In the genomic region with DNA sequence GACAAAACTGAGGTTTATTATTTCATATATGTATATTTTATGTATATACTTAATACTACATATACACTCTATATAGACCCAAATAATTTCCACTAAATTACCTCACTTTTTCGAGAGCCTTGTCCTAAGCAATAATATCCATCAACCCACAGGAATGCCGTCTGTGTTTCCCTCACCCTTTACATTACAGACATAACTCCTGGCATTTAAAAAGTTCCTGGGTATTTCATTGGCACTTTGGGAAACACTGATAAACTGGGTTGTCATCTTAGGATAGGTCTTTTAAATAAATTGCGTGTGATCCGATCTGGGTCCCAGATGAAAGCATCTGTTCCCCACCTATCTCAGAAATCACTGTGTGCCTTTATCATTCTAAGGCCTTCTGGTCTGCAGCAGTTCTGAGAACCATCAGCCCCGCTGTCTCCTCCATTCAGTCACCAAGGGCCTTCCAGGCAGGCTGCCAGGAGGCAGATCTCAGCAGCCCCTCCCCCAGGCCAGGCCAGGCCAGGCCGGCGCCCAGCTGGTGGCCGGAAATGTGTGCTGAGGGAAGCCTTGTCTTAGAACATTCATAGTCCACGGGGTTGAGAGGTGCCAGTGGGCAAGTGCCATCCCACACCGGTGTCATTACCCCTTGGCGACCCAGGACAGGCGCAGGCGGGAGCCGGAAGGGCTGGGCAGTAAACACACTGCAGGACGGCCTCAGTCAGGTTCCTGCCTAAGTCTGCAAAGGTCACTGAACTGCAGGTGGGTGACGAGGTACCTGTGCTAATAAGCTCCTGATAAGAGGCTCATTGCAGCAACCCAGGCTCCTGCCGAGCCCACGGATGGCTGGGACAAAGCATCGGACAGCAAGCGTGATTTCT, we compare ENCODE assay signal across 8 cellular contexts. TPM values are rescaled to one million over a fixed set of nuclear protein-coding genes. Genes with fewer than 3 reads are reported as not detected.
DNase-seq lines count a peak whose midpoint lies in the region; TF ChIP-seq lines count a peak whose summit lies in the region.

No MANE protein-coding gene starts in this region.

- no peaks in the 10 kb centered on the region for H3K36me3 ChIP-seq in neural cell (ENCODE audit: insufficient read depth, low read length)

- H3K9me3 ChIP-seq in neural cell (ENCODE audit: low read length): no peaks in the 10 kb centered on the region

- H3K4me2 ChIP-seq in neural cell (ENCODE audit: low read length): no peak overlapping the region

- H3K4me3 ChIP-seq in neural cell (ENCODE audit: low read length): peak overlapping the region; percentile 62

- H3K79me2 ChIP-seq in neural cell (replicated peaks; ENCODE audit: insufficient read depth, low read length): peaks cover 32% of the 10 kb centered on the region

- DNase-seq in DMS53 (lab: John Stamatoyannopoulos, UW) (peak; percentile 86), NCI-H524 (lab: John Stamatoyannopoulos, UW) (peak; percentile 62 to 86), epidermal melanocyte (ENCODE audit: insufficient read length, low spot score) (peak; percentile 61), NCI-H2107 treated with DMSO at 0.1 percent for 48 hours (lab: John Stamatoyannopoulos, UW; ENCODE audit: unreplicated experiment) (no peak), NCI-H446 treated with DMSO at 0.1 percent for 48 hours (lab: John Stamatoyannopoulos, UW) (no peak)
- DNase-seq in NK-92 treated with Interleukin-12 subunit alpha and Interleukin-12 subunit beta, amount 100 ng/mL, for 24 hours (lab: John Stamatoyannopoulos, UW): no peak
- no peak for DNase-seq in stimulated activated CD4-positive, alpha-beta T cell treated with anti-CD3 and anti-CD28 coated beads, Interleukin-15, amount 100 ng/mL, for 24 hours

- no peaks in the 10 kb centered on the region for H4K20me1 ChIP-seq in neural cell (ENCODE audit: insufficient read depth)

- peaks cover 26% of the 10 kb centered on the region for H3K27me3 ChIP-seq in neural cell (ENCODE audit: insufficient read depth, low read depth, low read length)

- TF ChIP-seq CTCF in neural cell (IDR thresholded peaks at IDR 0.05; ENCODE audit: poor library complexity, severe bottlenecking): no peak

- TF ChIP-seq RAD21 in neural cell (conservative IDR thresholded peaks at IDR 0.05): no peak

- peak overlapping the region; percentile 17 for H3K9ac ChIP-seq in neural cell (ENCODE audit: low read length)

- H3K27ac ChIP-seq in neural cell (ENCODE audit: low read length): no peak overlapping the region

- no peak for TF ChIP-seq EP300 in neural cell (conservative IDR thresholded peaks at IDR 0.05; ENCODE audit: poor library complexity, severe bottlenecking)

- H2AFZ ChIP-seq in neural cell (ENCODE audit: low read depth, low read length): no peak overlapping the region

- H3K9me2 ChIP-seq in neural cell (ENCODE audit: insufficient read depth, low read length): no peaks in the 10 kb centered on the region

- no peaks in the 10 kb centered on the region for H3F3A ChIP-seq in neural cell (ENCODE audit: insufficient read depth, low read length, poor library complexity, severe bottlenecking)

TF ChIP-seq in neural cell, 6 proteins besides CTCF, POLR2A, EP300 and RAD21:
- TF ChIP-seq MXI1 (conservative IDR thresholded peaks at IDR 0.05; ENCODE audit: poor library complexity, severe bottlenecking) (no peak), EZH2 (IDR thresholded peaks at IDR 0.05; ENCODE audit: borderline replicate concordance, insufficient read depth, low read length, poor library complexity, severe bottlenecking) (no peak), POLR2AphosphoS5 (IDR thresholded peaks at IDR 0.05) (no peak), SMC3 (conservative IDR thresholded peaks at IDR 0.05; ENCODE audit: poor library complexity) (no peak), TAF1 (IDR thresholded peaks at IDR 0.05; ENCODE audit: low read depth) (no peak)
- TF ChIP-seq, protein P1, sequence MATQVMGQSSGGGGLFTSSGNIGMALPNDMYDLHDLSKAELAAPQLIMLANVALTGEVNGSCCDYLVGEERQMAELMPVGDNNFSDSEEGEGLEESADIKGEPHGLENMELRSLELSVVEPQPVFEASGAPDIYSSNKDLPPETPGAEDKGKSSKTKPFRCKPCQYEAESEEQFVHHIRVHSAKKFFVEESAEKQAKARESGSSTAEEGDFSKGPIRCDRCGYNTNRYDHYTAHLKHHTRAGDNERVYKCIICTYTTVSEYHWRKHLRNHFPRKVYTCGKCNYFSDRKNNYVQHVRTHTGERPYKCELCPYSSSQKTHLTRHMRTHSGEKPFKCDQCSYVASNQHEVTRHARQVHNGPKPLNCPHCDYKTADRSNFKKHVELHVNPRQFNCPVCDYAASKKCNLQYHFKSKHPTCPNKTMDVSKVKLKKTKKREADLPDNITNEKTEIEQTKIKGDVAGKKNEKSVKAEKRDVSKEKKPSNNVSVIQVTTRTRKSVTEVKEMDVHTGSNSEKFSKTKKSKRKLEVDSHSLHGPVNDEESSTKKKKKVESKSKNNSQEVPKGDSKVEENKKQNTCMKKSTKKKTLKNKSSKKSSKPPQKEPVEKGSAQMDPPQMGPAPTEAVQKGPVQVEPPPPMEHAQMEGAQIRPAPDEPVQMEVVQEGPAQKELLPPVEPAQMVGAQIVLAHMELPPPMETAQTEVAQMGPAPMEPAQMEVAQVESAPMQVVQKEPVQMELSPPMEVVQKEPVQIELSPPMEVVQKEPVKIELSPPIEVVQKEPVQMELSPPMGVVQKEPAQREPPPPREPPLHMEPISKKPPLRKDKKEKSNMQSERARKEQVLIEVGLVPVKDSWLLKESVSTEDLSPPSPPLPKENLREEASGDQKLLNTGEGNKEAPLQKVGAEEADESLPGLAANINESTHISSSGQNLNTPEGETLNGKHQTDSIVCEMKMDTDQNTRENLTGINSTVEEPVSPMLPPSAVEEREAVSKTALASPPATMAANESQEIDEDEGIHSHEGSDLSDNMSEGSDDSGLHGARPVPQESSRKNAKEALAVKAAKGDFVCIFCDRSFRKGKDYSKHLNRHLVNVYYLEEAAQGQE (IDR thresholded peaks at IDR 0.05; ENCODE audit: borderline replicate concordance): no peak

RNA-seq across cellular contexts. Expression of gene FGF19, which starts 3.3 kb away (rescaled TPM):
- polyA plus RNA-seq in neural cell: 4.6 and 6.2 TPM in 2 replicates
- 7.8 and 8.5 TPM in 2 replicates for polyA minus RNA-seq in neural cell

RNA-seq across cellular contexts. Expression of gene LTO1, which starts 25.4 kb away (rescaled TPM):
- polyA plus RNA-seq in neural cell: 44.4 and 47.9 TPM in 2 replicates
- polyA minus RNA-seq in neural cell: 24.8 and 28.0 TPM in 2 replicates

RNA-seq across cellular contexts. Expression of gene CCND1, which starts 59.6 kb away (rescaled TPM):
- 1.7 and 2.7 TPM in 2 replicates for polyA plus RNA-seq in neural cell
- 4.1 and 5.7 TPM in 2 replicates for polyA minus RNA-seq in neural cell

Comparison
In these comparisons a context has a peak if more than half of its experiments do, and no peak if none do; other contexts are left out.
1. DNase-seq: peak in DMS53 (single experiment), NCI-H524 (2 of 2) and epidermal melanocyte (single experiment); none in NK-92 treated with Interleukin-12 subunit alpha and Interleukin-12 subunit beta, amount 100 ng/mL, for 24 hours (single experiment), NCI-H2107 treated with DMSO at 0.1 percent for 48 hours (single experiment), stimulated activated CD4-positive, alpha-beta T cell treated with anti-CD3 and anti-CD28 coated beads, Interleukin-15, amount 100 ng/mL, for 24 hours (single experiment) and NCI-H446 treated with DMSO at 0.1 percent for 48 hours (single experiment).